In genomic region chr5:151733727-151734408, GRCh38 we compare ENCODE assay signal across 15 cellular contexts. TPM values are rescaled to one million over a fixed set of nuclear protein-coding genes. Genes with fewer than 3 reads are reported as not detected.
"Had no signal": no experiment of that assay in that cellular context is flagged by ENCODE, and none has a peak within 500 bp of the region (broad histone marks: within the 10 kb centered on the region; RNA-seq: fewer than 3 reads in every experiment).

No MANE protein-coding gene starts in this region.

- H3K4me2 ChIP-seq: neural progenitor cell had no signal

- H3K4me3 Mint-ChIP-seq: activated CD4-positive, alpha-beta memory T cell treated with anti-CD3 and anti-CD28 coated beads for 36 hours; activated T-cell treated with anti-CD3 and anti-CD28 coated beads, Interleukin-2, amount 50 U/mL, for 72 hours; neural progenitor cell had no signal

- H3K27me3 ChIP-seq: ascending aorta, gastroesophageal sphincter, neural progenitor cell, ovary, sigmoid colon had no signal

- H2AFZ ChIP-seq: neural progenitor cell had no signal

- H3K27ac Mint-ChIP-seq: activated CD4-positive, alpha-beta memory T cell treated with anti-CD3 and anti-CD28 coated beads for 36 hours; activated T-cell treated with anti-CD3 and anti-CD28 coated beads, Interleukin-2, amount 50 U/mL, for 72 hours; neural progenitor cell had no signal

- H3K27me3 Mint-ChIP-seq: activated CD4-positive, alpha-beta memory T cell treated with anti-CD3 and anti-CD28 coated beads for 36 hours had no signal

- H3K9me3 ChIP-seq: ovary, sigmoid colon had no signal

- H3K4me1 ChIP-seq: ascending aorta, gastroesophageal sphincter, neural progenitor cell, sigmoid colon had no signal

- H3K4me3 ChIP-seq: ascending aorta, coronary artery, gastroesophageal sphincter, neural progenitor cell, ovary, sigmoid colon had no signal

- H3K36me3 ChIP-seq: neural progenitor cell, ovary, sigmoid colon had no signal

- DNase-seq: activated CD4-positive, alpha-beta memory T cell treated with anti-CD3 and anti-CD28 coated beads for 36 hours; activated CD4-positive, CD25-positive, alpha-beta regulatory T cell treated with anti-CD3 and anti-CD28 coated beads, Interleukin-2, amount 50 U/mL, for 72 hours; activated T-cell treated with anti-CD3 and anti-CD28 coated beads, Interleukin-2, amount 50 U/mL, for 72 hours; caudate nucleus; effector CD4-positive, alpha-beta T cell; kidney glomerular epithelial cell; ovary; sigmoid colon; stimulated activated CD4-positive, alpha-beta T cell treated with anti-CD3 and anti-CD28 coated beads, Interleukin-4, amount 100 ng/mL, for 1 hour; stimulated activated CD8-positive, alpha-beta memory T cell treated with anti-CD3 and anti-CD28 coated beads, Interleukin-4, amount 100 ng/mL, for 48 hours; stimulated activated naive CD8-positive, alpha-beta T cell treated with anti-CD3 and anti-CD28 coated beads, Interleukin-15, Interleukin-2, amounts not matched to agents 100 U/mL and 50 U/mL, for 24 hours had no signal

- H3K9ac ChIP-seq: neural progenitor cell had no signal

- H3K27ac ChIP-seq: ascending aorta, coronary artery, gastroesophageal sphincter, neural progenitor cell, ovary, sigmoid colon had no signal

- H3K4me1 Mint-ChIP-seq: neural progenitor cell had no signal

- ATAC-seq: activated T-cell treated with anti-CD3 and anti-CD28 coated beads, Interleukin-2, amount 50 U/mL, for 72 hours; gastroesophageal sphincter; stimulated activated naive CD8-positive, alpha-beta T cell treated with anti-CD3 and anti-CD28 coated beads, Interleukin-15, Interleukin-2, amounts not matched to agents 100 U/mL and 50 U/mL, for 24 hours had no signal

RNA-seq across cellular contexts. Expression of gene SPARC, which starts 47.2 kb away (rescaled TPM):
- total RNA-seq: activated CD4-positive, alpha-beta memory T cell treated with anti-CD3 and anti-CD28 coated beads for 36 hours; activated T-cell treated with anti-CD3 and anti-CD28 coated beads, Interleukin-2, amount 50 U/mL, for 72 hours had no signal
